In the genomic region with DNA sequence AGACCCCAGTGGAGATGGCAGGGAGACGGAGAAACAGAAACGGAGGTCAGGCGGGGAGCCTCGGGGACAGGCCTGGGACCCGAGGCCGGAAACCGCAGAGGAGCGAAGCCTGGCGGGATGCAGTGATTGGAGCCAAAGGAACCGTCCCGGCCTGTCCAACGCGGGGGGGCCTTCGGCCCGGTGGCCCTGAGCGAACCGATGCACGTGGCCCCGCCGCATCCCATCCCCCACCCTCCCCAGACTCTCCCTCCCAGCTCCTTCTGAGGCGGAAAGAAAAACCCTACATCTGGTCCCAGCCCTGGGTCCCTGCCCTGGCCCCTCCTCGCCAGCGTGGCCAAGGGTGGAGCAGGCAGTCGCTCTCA, we compare ENCODE assay signal across 8 cellular contexts. TPM values are rescaled to one million over a fixed set of nuclear protein-coding genes. Genes with fewer than 3 reads are reported as not detected.
DNase-seq lines count a peak whose midpoint lies in the region; ATAC-seq and TF ChIP-seq lines count a peak whose summit lies in the region.

No MANE protein-coding gene starts in this region.

- H3K4me3 ChIP-seq in AG09309 (ENCODE audit: control insufficient read depth, low read depth, low read length) (peak overlapping the region; percentile 71), left lung (peak overlapping the region; percentile 27 to 31), tibial artery (peak overlapping the region; percentile 42 to 56)

- no peak overlapping the region for H3K27ac Mint-ChIP-seq in IgD-negative memory B cell
- H3K27ac Mint-ChIP-seq in central memory CD8-positive, alpha-beta T cell (ENCODE audit: low read depth): peak overlapping the region; percentile 83

- H3K36me3 Mint-ChIP-seq in IgD-negative memory B cell: no peaks in the 10 kb centered on the region
- peaks cover 19% of the 10 kb centered on the region for H3K36me3 Mint-ChIP-seq in central memory CD8-positive, alpha-beta T cell (ENCODE audit: insufficient read depth)

- H3K27ac ChIP-seq in left lung (peak overlapping the region in 1 of 2 donors; percentile 68), tibial artery (peak overlapping the region; percentile 76 to 77)

- H3K36me3 ChIP-seq in left lung (no peaks in the 10 kb centered on the region), tibial artery (no peaks in the 10 kb centered on the region)

- H3K9me3 Mint-ChIP-seq in IgD-negative memory B cell: no peaks in the 10 kb centered on the region
- H3K9me3 Mint-ChIP-seq in central memory CD8-positive, alpha-beta T cell: no peaks in the 10 kb centered on the region

- no peak for ATAC-seq in central memory CD8-positive, alpha-beta T cell (replicated peaks; ENCODE audit: extremely low read depth, poor library complexity, severe bottlenecking)
- ATAC-seq in left lung (peak; percentile 59), GM21619 (IDR thresholded peaks at IDR 0.05; ENCODE audit: unreplicated experiment) (no peak), HG03469 (IDR thresholded peaks at IDR 0.05; ENCODE audit: unreplicated experiment) (no peak)

- H3K4me3 Mint-ChIP-seq in IgD-negative memory B cell: peak overlapping the region; percentile 79 to 92 (median 88)
- H3K4me3 Mint-ChIP-seq in central memory CD8-positive, alpha-beta T cell: peak overlapping the region; percentile 92

- no peaks in the 10 kb centered on the region for H3K9me3 ChIP-seq in left lung
- no peaks in the 10 kb centered on the region for H3K9me3 ChIP-seq in tibial artery

- peaks cover 0 to 12% (median 4%) of the 10 kb centered on the region in 3 donors for H3K4me1 Mint-ChIP-seq in IgD-negative memory B cell
- peaks cover 28% of the 10 kb centered on the region for H3K4me1 Mint-ChIP-seq in central memory CD8-positive, alpha-beta T cell

- DNase-seq in AG09309 (ENCODE audit: low read depth) (peak; percentile 46), left lung (peak in 1 of 2 donors; percentile 64), tibial artery (peak; percentile 57 to 89), Ammon's horn (ENCODE audit: low spot score) (no peak)
- DNase-seq in central memory CD8-positive, alpha-beta T cell (ENCODE audit: low spot score in 2 of 2): no peak

- H3K27me3 Mint-ChIP-seq in IgD-negative memory B cell: peaks cover 30% of the 10 kb centered on the region
- peaks cover 19% of the 10 kb centered on the region for H3K27me3 Mint-ChIP-seq in central memory CD8-positive, alpha-beta T cell

- TF ChIP-seq CTCF in AG09309 (IDR thresholded peaks at IDR 0.05; ENCODE audit: control insufficient read depth, insufficient read depth, low read depth, low read length, missing control alignments): no peak
- no peak for TF ChIP-seq CTCF in left lung (IDR thresholded peaks at IDR 0.05)
- TF ChIP-seq CTCF in tibial artery (IDR thresholded peaks at IDR 0.05): no peak

- H3K27me3 ChIP-seq in left lung: peaks cover 22 to 67% of the 10 kb centered on the region in 2 donors
- H3K27me3 ChIP-seq in tibial artery: peaks cover 0 to 14% of the 10 kb centered on the region in 2 donors

- peaks cover 19 to 28% of the 10 kb centered on the region in 2 donors for H3K4me1 ChIP-seq in left lung
- peaks cover 5 to 69% (median 42%) of the 10 kb centered on the region in 4 donors for H3K4me1 ChIP-seq in tibial artery

- intact Hi-C loops in left lung (cut with DNase I): no loop called here
- intact Hi-C loops in tibial artery (cut with DNase I; ENCODE audit: low total_unique reads): no loop called here

RNA-seq across cellular contexts. Expression of gene CRABP2, which starts 1.2 kb away (rescaled TPM):
- polyA plus RNA-seq in IgD-negative memory B cell: 0.31 TPM
- 10 to 100 TPM in 1 of 2 donors, 1 to 10 TPM in 1; 2.7 to 23.3 TPM for total RNA-seq in left lung

RNA-seq across cellular contexts. Expression of gene METTL25B, which starts 21.6 kb away (rescaled TPM):
- polyA plus RNA-seq in IgD-negative memory B cell: 11.5 TPM
- total RNA-seq in left lung: 10 to 100 TPM; 30.6 to 35.3 TPM

RNA-seq across cellular contexts. Expression of gene ISG20L2, which starts 21.9 kb away (rescaled TPM):
- polyA plus RNA-seq in IgD-negative memory B cell: 39.7 TPM
- 10 to 100 TPM; 18.3 to 30.8 TPM for total RNA-seq in left lung

RNA-seq across cellular contexts. Expression of gene NES, which starts 29.4 kb away (rescaled TPM):
- polyA plus RNA-seq in IgD-negative memory B cell: not detected
- 10 to 100 TPM; 56.9 to 58.5 TPM for total RNA-seq in left lung

RNA-seq across cellular contexts. Expression of gene MRPL24, which starts 34.3 kb away (rescaled TPM):
- polyA plus RNA-seq in IgD-negative memory B cell: 93.7 TPM
- 10 to 100 TPM; 42.8 to 62.2 TPM for total RNA-seq in left lung

Comparison
In these comparisons a context has a peak if more than half of its experiments do, and no peak if none do; other contexts are left out.
1. DNase-seq: peak in AG09309 (single experiment) and tibial artery (2 of 2); none in central memory CD8-positive, alpha-beta T cell (0 of 2) and Ammon's horn (single experiment).
2. Peak in every context shown above with its lines, with median percentiles within 50 percentile points of each other: H3K4me3 ChIP-seq.